ENCODE assay signal across 12 cellular contexts in the genomic region with DNA sequence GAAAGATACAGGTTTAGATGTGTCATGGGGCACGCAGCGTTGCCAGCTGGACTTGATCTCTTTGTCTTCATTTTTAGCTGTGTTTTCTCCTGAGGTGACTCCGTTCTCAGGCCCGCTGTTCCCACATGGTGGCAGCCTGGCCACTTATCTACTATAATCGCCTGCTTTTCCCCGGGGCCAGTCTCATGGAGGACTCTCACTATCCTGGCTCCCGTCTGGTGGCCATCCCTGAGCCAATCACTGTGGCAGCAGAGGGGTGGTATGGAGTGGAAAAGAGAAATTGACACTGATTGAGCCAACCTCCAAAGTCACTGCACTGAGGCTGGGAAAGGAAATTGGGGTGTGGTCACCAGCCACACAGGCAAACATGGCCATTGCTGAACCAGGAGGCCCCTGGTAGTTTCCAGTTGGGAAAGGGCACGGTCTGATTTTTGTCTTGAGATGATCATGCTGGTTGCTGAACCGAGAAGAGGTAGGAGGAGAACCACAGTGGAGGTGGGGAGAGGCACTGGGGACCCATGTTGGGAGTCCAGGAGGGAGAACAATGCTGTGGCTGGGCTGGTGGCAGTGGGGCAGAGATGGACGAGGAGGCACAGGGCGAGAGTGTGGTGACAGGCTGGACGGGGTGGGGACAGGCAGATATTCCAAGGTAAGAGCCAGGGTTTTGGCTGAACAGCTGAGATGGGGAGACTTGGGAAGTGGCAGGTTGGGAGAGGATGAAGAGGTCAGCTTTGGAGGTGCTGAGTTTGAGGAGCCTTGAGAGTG.
"Had no signal": no experiment of that assay in that cellular context is flagged by ENCODE, and none has a peak within 500 bp of the region (broad histone marks: within the 10 kb centered on the region; RNA-seq: fewer than 3 reads in every experiment).

No MANE protein-coding gene starts in this region.

- ATAC-seq: gastrocnemius medialis; natural killer cell; stimulated activated naive CD8-positive, alpha-beta T cell treated with anti-CD3 and anti-CD28 coated beads, Interleukin-15, amount 100 ng/mL, for 72 hours had no signal

- H3K27ac ChIP-seq: epithelial cell of prostate, gastrocnemius medialis, thoracic aorta, vagina had no signal

- H3K9me3 ChIP-seq: gastrocnemius medialis, thoracic aorta, vagina had no signal

- DNase-seq: activated CD4-positive, alpha-beta T cell treated with anti-CD3 and anti-CD28 coated beads, Interleukin-2, amount 50 U/mL, for 1 hour; activated gamma-delta T cell treated with Interleukin-2 at 50 U/mL for 16 hours; caudate nucleus; effector memory CD4-positive, alpha-beta T cell; gastrocnemius medialis; natural killer cell; stimulated activated CD4-positive, alpha-beta T cell treated with anti-CD3 and anti-CD28 coated beads, Interleukin-4, amount 100 ng/mL, for 4 hours; stimulated activated naive CD8-positive, alpha-beta T cell treated with anti-CD3 and anti-CD28 coated beads, Interleukin-15, amount 100 ng/mL, for 72 hours had no signal

- H3K4me3 ChIP-seq: gastrocnemius medialis, lung, thoracic aorta, vagina had no signal

- H3K27me3 ChIP-seq: vagina had no signal

- H3K36me3 ChIP-seq: gastrocnemius medialis, thoracic aorta, vagina had no signal
